7 cellular contexts compared by ENCODE assay signal in genomic region chr13:41352935-41353801, GRCh38. TPM values are rescaled to one million over a fixed set of nuclear protein-coding genes. Genes with fewer than 3 reads are reported as not detected.
A peak's percentile ranks its signal among the peaks of the same experiment; 100 is the strongest.
DNase-seq lines count a peak whose midpoint lies in the region; ATAC-seq, FAIRE-seq and TF ChIP-seq lines count a peak whose summit lies in the region.

No MANE protein-coding gene starts in this region.

- no peaks in the 10 kb centered on the region for H3K36me3 ChIP-seq in astrocyte (ENCODE audit: insufficient read depth, low read length)

- peak overlapping the region; percentile 10 for H3K27ac ChIP-seq in astrocyte (ENCODE audit: low read depth, low read length)

- H3K4me3 Mint-ChIP-seq in astrocyte (ENCODE audit: unreplicated experiment) (no peak overlapping the region), immature natural killer cell (peak overlapping the region in 1 of 5 donors; percentile 10)

- H3K27ac Mint-ChIP-seq in astrocyte (ENCODE audit: unreplicated experiment) = peak overlapping the region; percentile 47
- H3K27ac Mint-ChIP-seq in immature natural killer cell = peak overlapping the region in 5 of 6 donors; percentile 17 to 85 (median 69)

- FAIRE-seq in G401.6 (lab: Jason Lieb, UNC) (peak; percentile 96), astrocyte (lab: Jason Lieb, UNC) (no peak)

- peak; percentile 82 for ATAC-seq in SK-N-SH treated with all-trans-retinoic acid at 6 μM for 48 hours
- no peak for ATAC-seq in HG03460 (IDR thresholded peaks at IDR 0.05; ENCODE audit: unreplicated experiment)

- H3K27me3 Mint-ChIP-seq in astrocyte (ENCODE audit: low read depth, unreplicated experiment) = no peaks in the 10 kb centered on the region
- H3K27me3 Mint-ChIP-seq in immature natural killer cell (ENCODE audit: low read depth in 3 of 3) = peaks cover 0 to 1% (median 0%) of the 10 kb centered on the region in 3 donors

- peaks cover 3% of the 10 kb centered on the region for H3K4me1 ChIP-seq in astrocyte (ENCODE audit: insufficient read depth, low read length)

- H3K4me2 ChIP-seq in astrocyte (ENCODE audit: low read length) = peak overlapping the region; percentile 27

- TF ChIP-seq CTCF in astrocyte (IDR thresholded peaks at IDR 0.05; ENCODE audit: insufficient read depth, low read depth, low read length) = peak; percentile 86

- H3K9me3 Mint-ChIP-seq in astrocyte (ENCODE audit: unreplicated experiment) = no peaks in the 10 kb centered on the region
- no peaks in the 10 kb centered on the region for H3K9me3 Mint-ChIP-seq in immature natural killer cell

- peaks cover 1% of the 10 kb centered on the region for H3K36me3 Mint-ChIP-seq in astrocyte (ENCODE audit: low read depth, unreplicated experiment)
- H3K36me3 Mint-ChIP-seq in immature natural killer cell = peaks cover 0 to 15% (median 5%) of the 10 kb centered on the region in 3 donors

- H3K4me1 Mint-ChIP-seq in astrocyte (ENCODE audit: low read depth, unreplicated experiment) = no peaks in the 10 kb centered on the region
- peaks cover 31 to 45% of the 10 kb centered on the region in 2 donors for H3K4me1 Mint-ChIP-seq in immature natural killer cell

- no peaks in the 10 kb centered on the region for H4K20me1 ChIP-seq in astrocyte (ENCODE audit: insufficient read depth, low read length)

- no peaks in the 10 kb centered on the region for H3K27me3 ChIP-seq in astrocyte (ENCODE audit: insufficient read depth, low read length)

- DNase-seq in HuH-7.5 (ENCODE audit: low spot score) (peak; percentile 4), astrocyte (ENCODE audit: low read depth) (peak; percentile 15), immature natural killer cell (peak; percentile 28 to 58 (median 51))
- DNase-seq in stimulated activated CD4-positive, alpha-beta T cell treated with anti-CD3 and anti-CD28 coated beads, Interleukin-2, amount 100 ng/mL, for 48 hours = peak; percentile 36 to 37

- peak overlapping the region; percentile 33 for H3K9ac ChIP-seq in astrocyte (ENCODE audit: low read length)

- H2AFZ ChIP-seq in astrocyte (ENCODE audit: low read depth, low read length) = no peak overlapping the region

- H3K4me3 ChIP-seq in astrocyte (ENCODE audit: insufficient read depth, low read depth, low read length) = no peak overlapping the region

- no peaks in the 10 kb centered on the region for H3K79me2 ChIP-seq in astrocyte (ENCODE audit: insufficient read depth, low read length)

- H3K9me3 ChIP-seq in astrocyte (ENCODE audit: insufficient read depth, low read depth, low read length) = no peaks in the 10 kb centered on the region

TF ChIP-seq in SK-N-SH treated with all-trans-retinoic acid at 6 μM for 48 hours, 23 proteins besides CTCF, POLR2A, EP300 and RAD21:
- TF ChIP-seq ZFP30 (CRISPR knock-in tag; IDR thresholded peaks at IDR 0.05) (no peak), CSRNP3 (CRISPR knock-in tag; IDR thresholded peaks at IDR 0.05) (no peak), ZFP3 (CRISPR knock-in tag; IDR thresholded peaks at IDR 0.05) (no peak), SNAI2 (CRISPR knock-in tag; IDR thresholded peaks at IDR 0.05) (no peak), OSR1 (CRISPR knock-in tag; IDR thresholded peaks at IDR 0.05) (no peak), RARB (CRISPR knock-in tag; IDR thresholded peaks at IDR 0.05) (no peak), ZC3H10 (CRISPR knock-in tag; IDR thresholded peaks at IDR 0.05) (no peak), TCF4 (CRISPR knock-in tag; IDR thresholded peaks at IDR 0.05; ENCODE audit: borderline replicate concordance) (no peak), PATZ1 (CRISPR knock-in tag; IDR thresholded peaks at IDR 0.05; ENCODE audit: borderline replicate concordance) (no peak)

RNA-seq across cellular contexts. Expression of gene NAA16, which starts 42.1 kb away (rescaled TPM):
- 10.0 and 11.5 TPM in 2 replicates for total RNA-seq in astrocyte
- 10 to 100 TPM in 2 of 3 donors, 1 to 10 TPM in 1; 9.0 to 17.1 (median 10.7) TPM for polyA plus RNA-seq in immature natural killer cell
